ENCODE assay signal across 29 cellular contexts in the genomic region with DNA sequence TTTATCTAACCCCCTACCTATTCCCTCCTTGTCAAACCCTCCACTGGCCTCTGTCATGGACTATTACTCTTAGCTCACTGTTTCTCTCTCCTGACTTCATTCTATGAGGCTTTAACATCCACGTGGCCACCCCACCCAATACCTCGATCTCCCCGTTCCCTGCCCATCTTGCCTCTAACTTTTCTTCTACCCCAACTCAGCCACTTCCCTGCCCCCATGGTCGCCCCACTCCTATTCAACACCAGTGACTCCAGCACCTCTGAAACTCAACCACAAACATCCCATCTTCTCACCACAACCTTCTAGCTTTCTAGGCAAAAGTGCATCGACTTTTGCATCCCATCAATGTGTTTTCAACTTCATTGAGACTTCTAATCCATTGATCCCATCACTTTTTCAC.
DNase-seq lines count a peak whose midpoint lies in the region; ATAC-seq, FAIRE-seq and TF ChIP-seq lines count a peak whose summit lies in the region.
"Had no signal": no experiment of that assay in that cellular context is flagged by ENCODE, and none has a peak within 500 bp of the region (broad histone marks: within the 10 kb centered on the region; RNA-seq: fewer than 3 reads in every experiment).

No MANE protein-coding gene starts in this region.

- no peaks in the 10 kb centered on the region for H3K9me1 ChIP-seq in K562 (ENCODE audit: control insufficient read depth, insufficient read depth, low read length)

- H3K36me3 ChIP-seq in K562 (ENCODE audit: control insufficient read depth, insufficient read depth, low read length) (no peaks in the 10 kb centered on the region), A673 (ENCODE audit: insufficient read depth, low read length, poor library complexity, severe bottlenecking) (no peaks in the 10 kb centered on the region)

- TF ChIP-seq CTCF in K562 (IDR thresholded peaks at IDR 0.05 in 2 of 3, conservative IDR thresholded peaks at IDR 0.05 in 1 of 3; ENCODE audit: insufficient read depth in 2 of 3, low read depth in 1 of 3, low read length in 3 of 3) (no peak), A673 (conservative IDR thresholded peaks at IDR 0.05; ENCODE audit: low read depth, low read length) (no peak)

- H3K27me3 ChIP-seq in K562 (ENCODE audit: control insufficient read depth in 2 of 2, insufficient read depth in 2 of 2, low read length in 2 of 2): no peaks in the 10 kb centered on the region
- no peaks in the 10 kb centered on the region for H3K27me3 ChIP-seq in A673 (replicated peaks; ENCODE audit: insufficient read depth, low read depth, low read length, poor library complexity)

- H3K27ac ChIP-seq in K562 (ENCODE audit: extremely low read depth, low read depth, low read length) (no peak overlapping the region), A673 (ENCODE audit: low read depth, low read length, poor library complexity, severe bottlenecking) (no peak overlapping the region)
- H3K27ac ChIP-seq: C4-2B, RWPE1 had no signal

- TF ChIP-seq POLR2A in K562 (conservative IDR thresholded peaks at IDR 0.05): no peak

- H3K4me1 ChIP-seq in K562 (replicated peaks in 1 of 2; ENCODE audit: control insufficient read depth in 2 of 2, insufficient read depth in 2 of 2, low read length in 2 of 2) (peaks cover 0 to 15% of the 10 kb centered on the region in 2 experiments; a peak in 4 of 5 replicates), A673 (ENCODE audit: insufficient read depth, low read length, poor library complexity, severe bottlenecking) (no peaks in the 10 kb centered on the region)

- intact Hi-C loops in K562 (cut with micrococcal nuclease): no loop called here
- intact Hi-C loops in A673 (cut with micrococcal nuclease; ENCODE audit: unreplicated experiment): no loop called here

- no peak overlapping the region for H3K9ac ChIP-seq in K562 (ENCODE audit: insufficient read depth in 1 of 2, low read depth in 2 of 2, low read length in 2 of 2)

- H3K9me3 ChIP-seq in K562 (replicated peaks; ENCODE audit: control insufficient read depth, insufficient read depth, low read depth, low read length) (no peaks in the 10 kb centered on the region), A673 (ENCODE audit: low read depth, low read length, poor library complexity, severe bottlenecking) (no peaks in the 10 kb centered on the region)
- H3K9me3 ChIP-seq: Caco-2 had no signal

- DNase-seq in stimulated activated naive CD8-positive, alpha-beta T cell treated with anti-CD3 and anti-CD28 coated beads, Interleukin-15, amount 100 ng/mL, for 72 hours: no peak
- no peak for DNase-seq in stimulated activated naive CD8-positive, alpha-beta T cell treated with anti-CD3 and anti-CD28 coated beads, Interleukin-15, Interleukin-2, amounts not matched to agents 100 U/mL and 50 U/mL, for 24 hours
- DNase-seq in K562 (ENCODE audit: extremely low read depth in 1 of 4, low spot score in 3 of 4) (no peak), A673 (ENCODE audit: low spot score) (no peak), NAMALWA (ENCODE audit: low spot score) (no peak), activated gamma-delta T cell (lab: John Stamatoyannopoulos, UW) (no peak)
- DNase-seq: Caco-2, EL, GDM1, H9, KG1, MM.1S, NCI-H1048, NCI-H1417, NCI-H1694 treated with DMSO at 0.1 percent for 48 hours, NCI-H2081 treated with DMSO at 0.1 percent for 48 hours, NCI-H2171, NCI-H226, NCI-H510A, NCI-H69, SHP77 had no signal

- peaks cover 15% of the 10 kb centered on the region for H3K27me3 Mint-ChIP-seq in stimulated activated naive CD8-positive, alpha-beta T cell treated with anti-CD3 and anti-CD28 coated beads, Interleukin-15, amount 100 ng/mL, for 72 hours
- peaks cover 17% of the 10 kb centered on the region for H3K27me3 Mint-ChIP-seq in T-helper 1 cell treated with Interleukin-12 subunit alpha and Interleukin-12 subunit beta and Interleukin-4 antibody, amounts not matched to agents 30 μg/mL and 1 μg/mL, for 36 hours (ENCODE audit: low read depth)

- TF ChIP-seq RAD21 in K562 (CRISPR knock-in tag; conservative IDR thresholded peaks at IDR 0.05 in 1 of 2, IDR thresholded peaks at IDR 0.05 in 1 of 2): no peak

- ATAC-seq in stimulated activated naive CD8-positive, alpha-beta T cell treated with anti-CD3 and anti-CD28 coated beads, Interleukin-15, amount 100 ng/mL, for 72 hours: peak; percentile 52
- no peak for ATAC-seq in stimulated activated naive CD8-positive, alpha-beta T cell treated with anti-CD3 and anti-CD28 coated beads, Interleukin-15, Interleukin-2, amounts not matched to agents 100 U/mL and 50 U/mL, for 24 hours
- no peak; the same call in 2 of the 3 replicates for ATAC-seq in K562
- ATAC-seq: CD8-positive, alpha-beta T cell; GM12878; GM23338; Panc1 had no signal

- no peak overlapping the region for H3K4me3 ChIP-seq in K562
- no peak overlapping the region for H3K4me3 ChIP-seq in A673 (ENCODE audit: low read depth, low read length, poor library complexity, severe bottlenecking)
- H3K4me3 ChIP-seq: GM12878, GM23338 had no signal

- H3K9me3 Mint-ChIP-seq in stimulated activated naive CD8-positive, alpha-beta T cell treated with anti-CD3 and anti-CD28 coated beads, Interleukin-15, amount 100 ng/mL, for 72 hours: peaks cover 0 to 11% of the 10 kb centered on the region in 2 donors
- peaks cover 18% of the 10 kb centered on the region for H3K9me3 Mint-ChIP-seq in T-helper 1 cell treated with Interleukin-12 subunit alpha and Interleukin-12 subunit beta and Interleukin-4 antibody, amounts not matched to agents 30 μg/mL and 1 μg/mL, for 36 hours
- H3K9me3 Mint-ChIP-seq: CD8-positive, alpha-beta T cell; GM23338 had no signal

- TF ChIP-seq EP300 in K562 (IDR thresholded peaks at IDR 0.05; ENCODE audit: low read length): no peak

- peaks cover 10% of the 10 kb centered on the region for H3K36me3 Mint-ChIP-seq in T-helper 1 cell treated with Interleukin-12 subunit alpha and Interleukin-12 subunit beta and Interleukin-4 antibody, amounts not matched to agents 30 μg/mL and 1 μg/mL, for 36 hours (ENCODE audit: low read depth)
- H3K36me3 Mint-ChIP-seq: CD8-positive, alpha-beta T cell had no signal

- BruUV-seq in K562 (replicated peaks; lab: Mats Ljungman, UMichigan) (no TSS peak), A673 (replicated peaks; lab: Mats Ljungman, UMichigan) (no TSS peak)

- CTCF ChIA-PET in K562 (lab: Yijun Ruan, JAX; ENCODE audit: low intra/inter-chr PET ratio): no interaction called here
- CTCF ChIA-PET in A673 (lab: Charles Lee): no interaction called here

- no peak overlapping the region for H3K27ac Mint-ChIP-seq in stimulated activated naive CD8-positive, alpha-beta T cell treated with anti-CD3 and anti-CD28 coated beads, Interleukin-15, amount 100 ng/mL, for 72 hours
- H3K27ac Mint-ChIP-seq in T-helper 1 cell treated with Interleukin-12 subunit alpha and Interleukin-12 subunit beta and Interleukin-4 antibody, amounts not matched to agents 30 μg/mL and 1 μg/mL, for 36 hours: peak overlapping the region; percentile 62
- H3K27ac Mint-ChIP-seq: B cell; CD8-positive, alpha-beta T cell; GM23338 had no signal

- FAIRE-seq in K562 (lab: Jason Lieb, UNC): no peak
- FAIRE-seq: GM12878 had no signal

- no peak overlapping the region for H3K4me2 ChIP-seq in K562 (ENCODE audit: insufficient read depth, low read length)
- H3K4me2 ChIP-seq: GM23338 had no signal

- H4K20me1 ChIP-seq in K562 (replicated peaks; ENCODE audit: control insufficient read depth, insufficient read depth, low read length): no peaks in the 10 kb centered on the region

- POLR2A ChIA-PET in K562 (lab: Yijun Ruan, JAX) (interaction anchor here (0.7 to 1.1 kb wide), 4 partner anchors 9 to 217 kb away, joined by 3 to 4 read pairs (median 4); no protein-coding TSS in a partner anchor), A673 (lab: Charles Lee; ENCODE audit: low non-redundant PET) (no interaction called here)

- peaks cover 32% of the 10 kb centered on the region for H3K4me1 Mint-ChIP-seq in stimulated activated naive CD8-positive, alpha-beta T cell treated with anti-CD3 and anti-CD28 coated beads, Interleukin-15, amount 100 ng/mL, for 72 hours
- H3K4me1 Mint-ChIP-seq in T-helper 1 cell treated with Interleukin-12 subunit alpha and Interleukin-12 subunit beta and Interleukin-4 antibody, amounts not matched to agents 30 μg/mL and 1 μg/mL, for 36 hours (ENCODE audit: low read depth): peaks cover 33% of the 10 kb centered on the region

- H3K4me3 Mint-ChIP-seq in stimulated activated naive CD8-positive, alpha-beta T cell treated with anti-CD3 and anti-CD28 coated beads, Interleukin-15, amount 100 ng/mL, for 72 hours: no peak overlapping the region
- peak overlapping the region; percentile 30 for H3K4me3 Mint-ChIP-seq in T-helper 1 cell treated with Interleukin-12 subunit alpha and Interleukin-12 subunit beta and Interleukin-4 antibody, amounts not matched to agents 30 μg/mL and 1 μg/mL, for 36 hours
- H3K4me3 Mint-ChIP-seq: B cell; CD8-positive, alpha-beta T cell; GM23338; H9 had no signal

- 21% methylated on average over 5 of the region's 5 CpGs for WGBS in K562 (ENCODE audit: insufficient coverage, low coverage, missing lambda C conversion rate)

- in situ Hi-C loops in K562 (cut with MboI): no loop called here

- H3K79me2 ChIP-seq in K562 (ENCODE audit: control insufficient read depth, insufficient read depth, low read length): no peaks in the 10 kb centered on the region

- H2AFZ ChIP-seq in K562 (ENCODE audit: low read depth, low read length): peak overlapping the region; percentile 70; the same call in 1 of the 2 replicates
- H2AFZ ChIP-seq: GM23338 had no signal

TF ChIP-seq in K562, 482 proteins besides CTCF, POLR2A, EP300 and RAD21 (continues in another document):
- TF ChIP-seq MIER1 (IDR thresholded peaks at IDR 0.05; ENCODE audit: low read depth) (no peak), TEAD4 (IDR thresholded peaks at IDR 0.05; ENCODE audit: low read length) (no peak), TEAD4 (CRISPR knock-in tag; IDR thresholded peaks at IDR 0.05; ENCODE audit: borderline replicate concordance) (no peak), PHTF2 (CRISPR knock-in tag; IDR thresholded peaks at IDR 0.05) (no peak), RNF2 (IDR thresholded peaks at IDR 0.05) (no peak), CC2D1A (IDR thresholded peaks at IDR 0.05) (no peak), SRSF3 (IDR thresholded peaks at IDR 0.05; ENCODE audit: insufficient read depth, low read length) (no peak)
- TF ChIP-seq, protein P1, sequence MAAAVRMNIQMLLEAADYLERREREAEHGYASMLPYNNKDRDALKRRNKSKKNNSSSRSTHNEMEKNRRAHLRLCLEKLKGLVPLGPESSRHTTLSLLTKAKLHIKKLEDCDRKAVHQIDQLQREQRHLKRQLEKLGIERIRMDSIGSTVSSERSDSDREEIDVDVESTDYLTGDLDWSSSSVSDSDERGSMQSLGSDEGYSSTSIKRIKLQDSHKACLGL (CRISPR knock-in tag; IDR thresholded peaks at IDR 0.05; ENCODE audit: borderline replicate concordance, poor library complexity, severe bottlenecking): no peak
